ENCODE assay signal across 8 cellular contexts in genomic region chr14:24309538-24310386, GRCh38. TPM values are rescaled to one million over a fixed set of nuclear protein-coding genes. Genes with fewer than 3 reads are reported as not detected.
DNase-seq lines count a peak whose midpoint lies in the region; ATAC-seq and TF ChIP-seq lines count a peak whose summit lies in the region.

A gene with protein sequence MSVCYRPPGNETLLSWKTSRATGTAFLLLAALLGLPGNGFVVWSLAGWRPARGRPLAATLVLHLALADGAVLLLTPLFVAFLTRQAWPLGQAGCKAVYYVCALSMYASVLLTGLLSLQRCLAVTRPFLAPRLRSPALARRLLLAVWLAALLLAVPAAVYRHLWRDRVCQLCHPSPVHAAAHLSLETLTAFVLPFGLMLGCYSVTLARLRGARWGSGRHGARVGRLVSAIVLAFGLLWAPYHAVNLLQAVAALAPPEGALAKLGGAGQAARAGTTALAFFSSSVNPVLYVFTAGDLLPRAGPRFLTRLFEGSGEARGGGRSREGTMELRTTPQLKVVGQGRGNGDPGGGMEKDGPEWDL (plus strand): TSS chr14:24310140. CDS start chr14:24310665, 525 bp downstream.

- CTCF ChIA-PET in AG04449 (lab: Yijun Ruan, JAX), result interaction anchor here (0.7 to 37.5 kb wide), 18 partner anchors 5 to 252 kb away, joined by 3 to 688 read pairs (median 4); partner anchors contain the start of genes ADCY4, CBLN3, CIDEB and DHRS1

- peaks cover 74% of the 10 kb centered on the region for H3K4me1 Mint-ChIP-seq in central memory CD8-positive, alpha-beta T cell

- H3K27me3 ChIP-seq in mucosa of rectum (ENCODE audit: control insufficient read depth in 2 of 2, insufficient read depth in 2 of 2, low read length in 2 of 2), result no peaks in the 10 kb centered on the region

- no peaks in the 10 kb centered on the region for H3K9me3 ChIP-seq in mucosa of rectum (ENCODE audit: control insufficient read depth in 2 of 2, low read length in 2 of 2)

- H3K27me3 Mint-ChIP-seq in central memory CD8-positive, alpha-beta T cell, result no peaks in the 10 kb centered on the region

- DNase-seq in AG04449 (ENCODE audit: low read depth, low spot score) (no peak), HT-29 (ENCODE audit: low spot score) (no peak), T-helper 9 cell (no peak), dedifferentiated amniotic fluid mesenchymal stem cell (ENCODE audit: extremely low spot score) (no peak), NCI-H446 treated with DMSO at 0.1 percent for 48 hours (lab: John Stamatoyannopoulos, UW) (no peak)
- no peak for DNase-seq in central memory CD8-positive, alpha-beta T cell (ENCODE audit: low spot score in 2 of 2)

- H3K4me3 Mint-ChIP-seq in central memory CD8-positive, alpha-beta T cell, result peak within 1 kb of the TSS; percentile 76

- H3K4me3 ChIP-seq in AG04449 (ENCODE audit: low read depth, low read length) (peak within 1 kb of the TSS; percentile 33), mucosa of rectum (ENCODE audit: low read length in 2 of 2) (peak within 1 kb of the TSS; percentile 55 to 74)

- no peak for ATAC-seq in central memory CD8-positive, alpha-beta T cell (replicated peaks; ENCODE audit: extremely low read depth, poor library complexity, severe bottlenecking)
- no peak for ATAC-seq in HG02610 (IDR thresholded peaks at IDR 0.05; ENCODE audit: unreplicated experiment)

- H3K9ac ChIP-seq in mucosa of rectum (ENCODE audit: low read depth in 1 of 2, low read length in 2 of 2), result peak within 1 kb of the TSS; percentile 52

- no peak for TF ChIP-seq CTCF in AG04449 (IDR thresholded peaks at IDR 0.05; ENCODE audit: insufficient read depth, low read length, missing control alignments)

- H3K9me3 Mint-ChIP-seq in central memory CD8-positive, alpha-beta T cell, result no peaks in the 10 kb centered on the region

- peaks cover 19 to 25% of the 10 kb centered on the region in 2 donors for H3K36me3 ChIP-seq in mucosa of rectum (ENCODE audit: control insufficient read depth in 2 of 2, insufficient read depth in 2 of 2, low read length in 2 of 2)

- POLR2A ChIA-PET in AG04449 (lab: Yijun Ruan, JAX), result interaction anchor here (0.7 to 1.5 kb wide), 2 partner anchors 67 to 121 kb away, joined by 3 to 8 read pairs; no protein-coding TSS in a partner anchor

- H3K36me3 Mint-ChIP-seq in central memory CD8-positive, alpha-beta T cell (ENCODE audit: insufficient read depth), result peaks cover 26% of the 10 kb centered on the region

- peaks cover 31 to 52% of the 10 kb centered on the region in 2 donors for H3K4me1 ChIP-seq in mucosa of rectum (ENCODE audit: control insufficient read depth in 2 of 2, insufficient read depth in 2 of 2, low read length in 2 of 2)

- peak within 1 kb of the TSS; percentile 90 for H3K27ac Mint-ChIP-seq in central memory CD8-positive, alpha-beta T cell (ENCODE audit: low read depth)

- peak within 1 kb of the TSS; percentile 63 to 83 for H3K27ac ChIP-seq in mucosa of rectum (ENCODE audit: low read depth in 2 of 2, low read length in 2 of 2)

RNA-seq across cellular contexts. Expression of the gene that starts here (rescaled TPM):
- 13.3 and 16.5 TPM in 2 replicates for total RNA-seq in HT-29 (2014; rRNA removed; shearing (Covaris generic))
